In the genomic region with DNA sequence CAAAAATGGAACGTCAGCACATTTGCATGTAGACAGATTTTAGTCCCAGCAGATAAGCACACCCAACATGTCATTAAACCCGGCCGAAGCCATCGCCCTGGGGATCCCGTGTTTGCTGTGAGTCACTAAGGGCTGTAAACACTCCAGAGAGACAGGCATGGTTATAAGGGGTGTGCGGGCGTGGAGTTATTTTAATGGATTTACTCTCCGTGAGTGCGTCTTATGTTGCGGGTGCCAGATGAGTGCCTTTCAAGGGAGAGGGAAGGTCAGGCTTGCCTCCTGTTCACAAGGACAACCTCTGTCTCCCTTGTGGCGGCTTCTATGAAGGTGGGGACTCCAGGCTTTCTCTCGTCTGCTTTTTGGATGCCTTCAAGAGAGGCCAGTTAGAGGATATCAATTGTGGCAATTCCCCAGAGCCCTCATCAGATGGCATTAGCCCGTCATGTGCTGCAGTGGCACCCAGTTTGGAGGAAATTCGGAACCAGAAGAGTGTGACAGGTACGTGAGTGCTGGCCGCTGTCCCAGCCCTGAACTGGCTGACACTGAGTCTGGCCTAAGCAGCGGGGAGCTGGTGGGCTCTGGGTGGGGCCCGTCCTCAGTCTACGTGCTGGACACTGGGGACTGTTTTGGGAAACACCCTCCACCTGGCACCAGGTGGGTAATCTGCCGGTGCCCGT, we compare ENCODE assay signal across 9 cellular contexts.
A peak's percentile ranks its signal among the peaks of the same experiment; 100 is the strongest.
DNase-seq lines count a peak whose midpoint lies in the region; ATAC-seq, FAIRE-seq and TF ChIP-seq lines count a peak whose summit lies in the region.
"Had no signal": no experiment of that assay in that cellular context is flagged by ENCODE, and none has a peak within 500 bp of the region (broad histone marks: within the 10 kb centered on the region; RNA-seq: fewer than 3 reads in every experiment).

No MANE protein-coding gene starts in this region.

- H3K4me3 Mint-ChIP-seq in astrocyte (ENCODE audit: unreplicated experiment) = no peak overlapping the region

- H3K36me3 Mint-ChIP-seq in astrocyte (ENCODE audit: low read depth, unreplicated experiment) = peaks cover 2% of the 10 kb centered on the region

- peaks cover 12% of the 10 kb centered on the region for H3K4me1 Mint-ChIP-seq in astrocyte (ENCODE audit: low read depth, unreplicated experiment)

- no peak overlapping the region for H3K9ac ChIP-seq in astrocyte (ENCODE audit: low read length)

- H3K27ac Mint-ChIP-seq in astrocyte (ENCODE audit: unreplicated experiment) = no peak overlapping the region

- TF ChIP-seq POLR2A in upper lobe of left lung (IDR thresholded peaks at IDR 0.05) = no peak

- H3K4me3 ChIP-seq in astrocyte (ENCODE audit: insufficient read depth, low read depth, low read length) (no peak overlapping the region), upper lobe of left lung (no peak overlapping the region), HAP-1 (no peak overlapping the region)

- peak; percentile 58 to 68 for ATAC-seq in upper lobe of left lung (ENCODE audit: low FRiP score in 2 of 2)

- TF ChIP-seq EP300 in upper lobe of left lung (IDR thresholded peaks at IDR 0.05) = no peak

- H3K27me3 Mint-ChIP-seq in astrocyte (ENCODE audit: low read depth, unreplicated experiment) = peaks cover 27% of the 10 kb centered on the region

- H3K27ac ChIP-seq in astrocyte (ENCODE audit: low read depth, low read length) (no peak overlapping the region), upper lobe of left lung (peak overlapping the region in 3 of 4 donors; percentile 12 to 50 (median 33))

- TF ChIP-seq CTCF in astrocyte (IDR thresholded peaks at IDR 0.05; ENCODE audit: insufficient read depth, low read depth, low read length) (no peak), upper lobe of left lung (IDR thresholded peaks at IDR 0.05) (no peak)

- H3K79me2 ChIP-seq in astrocyte (ENCODE audit: insufficient read depth, low read length) = peaks cover 11% of the 10 kb centered on the region

- H3K27me3 ChIP-seq in astrocyte (ENCODE audit: insufficient read depth, low read length) = no peaks in the 10 kb centered on the region
- peaks cover 0 to 2% (median 0%) of the 10 kb centered on the region in 4 donors for H3K27me3 ChIP-seq in upper lobe of left lung
- no peaks in the 10 kb centered on the region for H3K27me3 ChIP-seq in HAP-1 (ENCODE audit: low read depth)

- WGBS in upper lobe of left lung, 2 donors = 66 to 77% methylated on average over 19 to 21 of the region's 21 CpGs

- no peaks in the 10 kb centered on the region for H3K9me3 ChIP-seq in astrocyte (ENCODE audit: insufficient read depth, low read depth, low read length)
- H3K9me3 ChIP-seq in upper lobe of left lung = no peaks in the 10 kb centered on the region
- H3K9me3 ChIP-seq in HAP-1 = no peaks in the 10 kb centered on the region

- peak; percentile 48 to 68 for DNase-seq in NCI-H524 (lab: John Stamatoyannopoulos, UW)
- DNase-seq in NCI-H524 treated with DMSO at 0.1 percent for 48 hours (lab: John Stamatoyannopoulos, UW) = no peak
- DNase-seq in astrocyte (ENCODE audit: low read depth) = peak; percentile 73
- DNase-seq in kidney tubule cell (ENCODE audit: low spot score) = peak; percentile 78
- DNase-seq in upper lobe of left lung = no peak
- no peak for DNase-seq in NCI-H82 treated with DMSO at 0.1 percent for 48 hours (lab: John Stamatoyannopoulos, UW; ENCODE audit: unreplicated experiment)
- DNase-seq in HAP-1 (ENCODE audit: low spot score in 2 of 2) = no peak
- DNase-seq in dedifferentiated amniotic fluid mesenchymal stem cell (ENCODE audit: extremely low spot score) = no peak
- DNase-seq: T-helper 9 cell had no signal

- in situ Hi-C loops in HAP-1 (cut with MboI; ENCODE audit: low sequenced_read_pairs) = no loop called here

- peak overlapping the region; percentile 45 for H2AFZ ChIP-seq in astrocyte (ENCODE audit: low read depth, low read length)

- peaks cover 16% of the 10 kb centered on the region for H3K4me1 ChIP-seq in astrocyte (ENCODE audit: insufficient read depth, low read length)
- H3K4me1 ChIP-seq in upper lobe of left lung = peaks cover 13 to 28% (median 25%) of the 10 kb centered on the region in 4 donors
- peaks cover 5% of the 10 kb centered on the region for H3K4me1 ChIP-seq in HAP-1

- peak overlapping the region; percentile 42 for H3K4me2 ChIP-seq in astrocyte (ENCODE audit: low read length)

- H4K20me1 ChIP-seq in astrocyte (ENCODE audit: insufficient read depth, low read length) = peaks cover 14% of the 10 kb centered on the region

- H3K36me3 ChIP-seq in astrocyte (ENCODE audit: insufficient read depth, low read length) (no peaks in the 10 kb centered on the region), upper lobe of left lung (no peaks in the 10 kb centered on the region), HAP-1 (replicated peaks) (no peaks in the 10 kb centered on the region)

- FAIRE-seq in astrocyte (lab: Jason Lieb, UNC) = no peak

- no peaks in the 10 kb centered on the region for H3K9me3 Mint-ChIP-seq in astrocyte (ENCODE audit: unreplicated experiment)

Comparison
In these comparisons a context has a peak if more than half of its experiments do, and no peak if none do; other contexts are left out.
1. DNase-seq: peak in NCI-H524 (2 of 2), astrocyte (single experiment) and kidney tubule cell (single experiment); none in NCI-H524 treated with DMSO at 0.1 percent for 48 hours (single experiment), upper lobe of left lung (0 of 2), NCI-H82 treated with DMSO at 0.1 percent for 48 hours (single experiment), HAP-1 (0 of 2) and dedifferentiated amniotic fluid mesenchymal stem cell (single experiment).